In genomic region chr10:27052646-27053045, GRCh38 we compare ENCODE assay signal across 28 cellular contexts.
"Had no signal": no experiment of that assay in that cellular context is flagged by ENCODE, and none has a peak within 500 bp of the region (broad histone marks: within the 10 kb centered on the region; RNA-seq: fewer than 3 reads in every experiment).

No MANE protein-coding gene starts in this region.

- ATAC-seq: heart right ventricle; left colon; left lung; lower lobe of right lung; natural killer cell; psoas muscle; right lobe of liver; stimulated activated memory B cell treated with anti-CD40 and anti-IgM and Interleukin-4, amounts not matched to agents 10 μg/mL and 1 μg/mL and 100 μg/mL, for 72 hours; stimulated activated naive CD8-positive, alpha-beta T cell treated with anti-CD3 and anti-CD28 coated beads, Interleukin-15, amount 100 ng/mL, for 72 hours had no signal

- H3K4me3 ChIP-seq: heart right ventricle, hepatocyte, left lung, lower lobe of right lung, neural progenitor cell, psoas muscle, right atrium auricular region, right lobe of liver, tibial nerve, uterus had no signal

- H3K36me3 ChIP-seq: neutrophil, uterus had no signal

- H3K9ac ChIP-seq: neural progenitor cell, parathyroid adenoma had no signal

- DNase-seq: heart right ventricle; islet precursor cell; left colon; left lung; lower lobe of right lung; mammary epithelial cell; mesenchymal stem cell; naive B cell; natural killer cell; nephron progenitor cell; occipital lobe; psoas muscle; right lobe of liver; stimulated activated CD4-positive, alpha-beta T cell treated with anti-CD3 and anti-CD28 coated beads, Interleukin-12 subunit alpha, Interleukin-12 subunit beta, amount 100 ng/mL, for 4 hours; stimulated activated CD4-positive, alpha-beta T cell treated with anti-CD3 and anti-CD28 coated beads, Interleukin-15, amount 100 ng/mL, for 24 hours; stimulated activated CD4-positive, alpha-beta T cell treated with anti-CD3 and anti-CD28 coated beads, Interleukin-2, amount 100 ng/mL, for 24 hours; stimulated activated CD4-positive, alpha-beta T cell treated with anti-CD3 and anti-CD28 coated beads, Interleukin-4, amount 100 ng/mL, for 1 hour; stimulated activated naive CD4-positive, alpha-beta T cell treated with Interleukin-2 at 50 U/mL for 16 hours; stimulated activated naive CD8-positive, alpha-beta T cell treated with anti-CD3 and anti-CD28 coated beads, Interleukin-15, amount 100 ng/mL, for 72 hours; substantia nigra; uterus had no signal

- H3K27ac ChIP-seq: heart right ventricle, hepatocyte, left lung, lower lobe of right lung, neural progenitor cell, neutrophil, parathyroid adenoma, psoas muscle, right atrium auricular region, right lobe of liver, tibial nerve, uterus had no signal

- H3K9me3 ChIP-seq: heart right ventricle, left lung, lower lobe of right lung, neutrophil, psoas muscle, right atrium auricular region, right lobe of liver, tibial nerve, uterus had no signal

- H3K4me1 ChIP-seq: heart right ventricle, left lung, lower lobe of right lung, neural progenitor cell, parathyroid adenoma, psoas muscle, right atrium auricular region, right lobe of liver, tibial nerve, uterus had no signal

- H3K27me3 ChIP-seq: heart right ventricle, hepatocyte, left lung, neural progenitor cell, neutrophil, right atrium auricular region, right lobe of liver, tibial nerve, uterus had no signal
